ENCODE assay signal across 14 cellular contexts in the genomic region with DNA sequence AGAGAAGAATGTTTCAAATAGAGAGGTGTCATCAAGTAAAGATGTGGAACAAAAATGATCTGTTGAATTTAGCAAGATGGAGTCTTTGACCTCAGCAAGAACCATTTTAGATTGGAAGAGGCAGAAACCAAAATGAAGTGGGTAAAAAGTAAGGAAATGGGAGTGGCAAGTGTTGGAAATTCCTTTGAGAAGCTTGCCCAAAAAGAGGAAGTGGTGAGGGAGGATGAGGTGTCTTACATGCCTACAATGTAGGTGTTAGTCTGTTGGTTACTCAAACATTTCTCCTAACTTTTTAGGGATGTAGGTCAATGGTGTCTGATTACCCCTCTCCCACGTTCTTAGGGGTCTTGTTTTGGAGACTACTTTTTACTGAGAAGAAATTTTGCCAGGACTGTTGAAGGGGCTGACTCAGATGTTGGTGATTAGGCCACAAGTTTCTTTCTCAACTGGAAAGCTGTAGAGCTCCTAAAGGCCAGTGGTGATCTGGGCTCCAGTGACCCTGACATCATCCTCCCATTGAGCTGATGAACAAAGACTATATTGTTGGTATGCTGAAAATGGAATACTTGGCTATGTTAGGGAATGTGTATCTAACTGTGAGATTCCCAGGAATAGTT. TPM values are rescaled to one million over a fixed set of nuclear protein-coding genes. Genes with fewer than 3 reads are reported as not detected.
DNase-seq lines count a peak whose midpoint lies in the region; ATAC-seq, FAIRE-seq and TF ChIP-seq lines count a peak whose summit lies in the region.
"Had no signal": no experiment of that assay in that cellular context is flagged by ENCODE, and none has a peak within 500 bp of the region (broad histone marks: within the 10 kb centered on the region; RNA-seq: fewer than 3 reads in every experiment).

No MANE protein-coding gene starts in this region.

- no peak overlapping the region for H2AFZ ChIP-seq in osteoblast (ENCODE audit: low read length)

- ATAC-seq in left lobe of liver (no peak), HG03159 (IDR thresholded peaks at IDR 0.05; ENCODE audit: unreplicated experiment) (no peak), HG03442 (IDR thresholded peaks at IDR 0.05; ENCODE audit: unreplicated experiment) (no peak)
- ATAC-seq: activated CD8-positive, alpha-beta T cell treated with anti-CD3 and anti-CD28 coated beads for 36 hours; natural killer cell treated with Interleukin-12 subunit alpha and Interleukin-12 subunit beta and Interleukin-15 and Interleukin-18, amount 100 ng/mL, for 72 hours had no signal

- TF ChIP-seq CTCF in RWPE1 (conservative IDR thresholded peaks at IDR 0.05; ENCODE audit: low read depth) (no peak), osteoblast (IDR thresholded peaks at IDR 0.05; ENCODE audit: extremely low read depth, low read depth, low read length) (no peak)

- H3K36me3 ChIP-seq in osteoblast (ENCODE audit: insufficient read depth, low read length): no peaks in the 10 kb centered on the region

- H3K79me2 ChIP-seq in osteoblast (ENCODE audit: insufficient read depth, low read length): peaks cover 91% of the 10 kb centered on the region

- no peak overlapping the region for H3K27ac ChIP-seq in RWPE1
- no peak overlapping the region for H3K27ac ChIP-seq in osteoblast (ENCODE audit: low read depth, low read length)

- H3K4me2 ChIP-seq in osteoblast (ENCODE audit: insufficient read depth, low read length): no peak overlapping the region

- DNase-seq in GM12891 (ENCODE audit: insufficient read length, low spot score) (no peak), RWPE1 (ENCODE audit: low spot score) (peak; percentile 8), fibroblast of gingiva (ENCODE audit: low read depth) (peak; percentile 40), osteoblast (ENCODE audit: insufficient read length, low spot score, missing footprints) (peak; percentile 73), left lobe of liver (ENCODE audit: low spot score) (no peak), T-helper 1 cell (no peak)
- DNase-seq: activated CD8-positive, alpha-beta T cell treated with anti-CD3 and anti-CD28 coated beads for 36 hours; activated gamma-delta T cell treated with Interleukin-2 at 50 U/mL for 16 hours; CD8-positive, alpha-beta memory T cell; MG63; T-helper 9 cell had no signal

- CTCF ChIA-PET in RWPE1 (lab: Yijun Ruan, JAX): no interaction called here

- no peaks in the 10 kb centered on the region for H3K9me3 ChIP-seq in osteoblast (ENCODE audit: low read depth, low read length)
- H3K9me3 ChIP-seq: MG63 had no signal

- TF ChIP-seq POLR2A in GM12891 (IDR thresholded peaks at IDR 0.05; ENCODE audit: low read depth, low read length): no peak

- POLR2A ChIA-PET in RWPE1 (lab: Yijun Ruan, JAX; ENCODE audit: low non-redundant PET): no interaction called here

- H3K4me3 ChIP-seq in osteoblast (ENCODE audit: insufficient read depth, low read length): no peak overlapping the region
- H3K4me3 ChIP-seq: MG63 had no signal

- H4K20me1 ChIP-seq in osteoblast (ENCODE audit: insufficient read depth, low read length): peaks cover 31% of the 10 kb centered on the region

- H3K27me3 ChIP-seq in osteoblast (ENCODE audit: insufficient read depth, low read length): no peaks in the 10 kb centered on the region
- H3K27me3 ChIP-seq: MG63 had no signal

- no peak for FAIRE-seq in GM12891 (lab: Jason Lieb, UNC)

- H3K4me1 ChIP-seq in osteoblast (ENCODE audit: insufficient read depth, low read length): peaks cover 19% of the 10 kb centered on the region

TF ChIP-seq in GM12891, 5 proteins besides CTCF, POLR2A, EP300 and RAD21:
- TF ChIP-seq PAX5 (IDR thresholded peaks at IDR 0.05; ENCODE audit: insufficient read depth, low read length, severe bottlenecking): no peak
- TF ChIP-seq TAF1 (IDR thresholded peaks at IDR 0.05; ENCODE audit: low read depth, low read length): no peak
- peak; percentile 85 for TF ChIP-seq SPI1 (IDR thresholded peaks at IDR 0.05; ENCODE audit: low read depth, low read length)

RNA-seq across cellular contexts. Expression of a gene that starts 5.1 kb away (rescaled TPM):
- polyA plus RNA-seq in GM12891 (2012; ENCODE audit: low read depth, missing spikeins): 0.10 TPM
- 23.9 and 24.2 TPM in 2 replicates for total RNA-seq in osteoblast
- 1.5 TPM for total RNA-seq in left lobe of liver

Comparison
In these comparisons a context has a peak if more than half of its experiments do, and no peak if none do; other contexts are left out.
1. DNase-seq: peak in RWPE1 (single experiment), fibroblast of gingiva (single experiment) and osteoblast (single experiment); none in GM12891 (single experiment), left lobe of liver (single experiment) and T-helper 1 cell (0 of 5).
2. RNA of a gene that starts 5.1 kb away (total RNA-seq): 23.9 to 24.2 TPM in osteoblast; 1.5 TPM in left lobe of liver (single experiment); every median in the first group is over 10 times any median in the second.